Comparison of ENCODE assay signal across 9 cellular contexts in genomic region chr7:100837099-100837836, GRCh38. TPM values are rescaled to one million over a fixed set of nuclear protein-coding genes. Genes with fewer than 3 reads are reported as not detected.
A peak's percentile ranks its signal among the peaks of the same experiment; 100 is the strongest.
DNase-seq lines count a peak whose midpoint lies in the region; TF ChIP-seq lines count a peak whose summit lies in the region.
"Had no signal": no experiment of that assay in that cellular context is flagged by ENCODE, and none has a peak within 500 bp of the region (broad histone marks: within the 10 kb centered on the region; RNA-seq: fewer than 3 reads in every experiment).

No MANE protein-coding gene starts in this region.

- H3K4me3 ChIP-seq in SK-N-SH (ENCODE audit: low read depth in 2 of 2, low read length in 1 of 2), result no peak overlapping the region
- H3K4me3 ChIP-seq in osteoblast (ENCODE audit: insufficient read depth, low read length), result peak overlapping the region; percentile 66
- peak overlapping the region; percentile 40 for H3K4me3 ChIP-seq in suprapubic skin

- TF ChIP-seq RAD21 in Ishikawa (IDR thresholded peaks at IDR 0.05; ENCODE audit: low read depth), result no peak
- TF ChIP-seq RAD21 in SK-N-SH (IDR thresholded peaks at IDR 0.05; ENCODE audit: low read length), result no peak

- H3K36me3 Mint-ChIP-seq in activated naive CD8-positive, alpha-beta T cell treated with anti-CD3 and anti-CD28 coated beads for 36 hours, result peaks cover 1% of the 10 kb centered on the region

- H3K27ac ChIP-seq in SK-N-SH (ENCODE audit: low read depth in 2 of 2, low read length in 1 of 2) (no peak overlapping the region; a peak in 1 of 4 replicates), osteoblast (ENCODE audit: low read depth, low read length) (peak overlapping the region; percentile 72), suprapubic skin (peak overlapping the region; percentile 80)
- H3K27ac ChIP-seq: C4-2B had no signal

- H2AFZ ChIP-seq in SK-N-SH (ENCODE audit: low read depth), result peak overlapping the region; percentile 64; the same call in 1 of the 2 replicates
- peak overlapping the region; percentile 96 for H2AFZ ChIP-seq in osteoblast (ENCODE audit: low read length)

- TF ChIP-seq CTCF in SK-N-SH (IDR thresholded peaks at IDR 0.05) (no peak), osteoblast (IDR thresholded peaks at IDR 0.05; ENCODE audit: extremely low read depth, low read depth, low read length) (no peak), suprapubic skin (IDR thresholded peaks at IDR 0.05) (no peak)

- no peak overlapping the region for H3K4me2 ChIP-seq in SK-N-SH
- H3K4me2 ChIP-seq in osteoblast (ENCODE audit: insufficient read depth, low read length), result peak overlapping the region; percentile 86

- peak overlapping the region; percentile 7; the same call in 1 of the 2 replicates for H3K9ac ChIP-seq in SK-N-SH

- 62% methylated on average over 37 of the region's 37 CpGs for WGBS in SK-N-SH (ENCODE audit: low lambda C conversion rate)
- WGBS in suprapubic skin, result 2% methylated on average over 37 of the region's 37 CpGs

- H3K4me3 Mint-ChIP-seq in activated naive CD8-positive, alpha-beta T cell treated with anti-CD3 and anti-CD28 coated beads for 36 hours, result peak overlapping the region; percentile 68

- H3K9me3 ChIP-seq in SK-N-SH (no peaks in the 10 kb centered on the region), osteoblast (ENCODE audit: low read depth, low read length) (no peaks in the 10 kb centered on the region), suprapubic skin (no peaks in the 10 kb centered on the region)

- H3K9me2 ChIP-seq in SK-N-SH, result no peaks in the 10 kb centered on the region

- no peaks in the 10 kb centered on the region for H4K20me1 ChIP-seq in SK-N-SH (ENCODE audit: insufficient read depth)
- no peaks in the 10 kb centered on the region for H4K20me1 ChIP-seq in osteoblast (ENCODE audit: insufficient read depth, low read length)

- no peak for TF ChIP-seq POLR2A in suprapubic skin (IDR thresholded peaks at IDR 0.05)

- POLR2A ChIA-PET in SK-N-SH (lab: Yijun Ruan, JAX), result no interaction called here

- H3K27ac Mint-ChIP-seq in activated naive CD8-positive, alpha-beta T cell treated with anti-CD3 and anti-CD28 coated beads for 36 hours, result peak overlapping the region; percentile 82

- no peaks in the 10 kb centered on the region for H3K27me3 ChIP-seq in SK-N-SH (ENCODE audit: insufficient read depth)
- H3K27me3 ChIP-seq in osteoblast (ENCODE audit: insufficient read depth, low read length), result no peaks in the 10 kb centered on the region
- H3K27me3 ChIP-seq in suprapubic skin, result no peaks in the 10 kb centered on the region

- TF ChIP-seq EP300 in Ishikawa (IDR thresholded peaks at IDR 0.05; ENCODE audit: borderline replicate concordance) (peak; percentile 21; the same call in 1 of the 2 replicates), SK-N-SH (IDR thresholded peaks at IDR 0.05; ENCODE audit: borderline replicate concordance in 1 of 2, low read depth in 1 of 2, low read length in 1 of 2) (no peak), suprapubic skin (IDR thresholded peaks at IDR 0.05) (no peak)

- H3K79me2 ChIP-seq in SK-N-SH (ENCODE audit: insufficient read depth) (no peaks in the 10 kb centered on the region), osteoblast (ENCODE audit: insufficient read depth, low read length) (no peaks in the 10 kb centered on the region)

- H3K4me1 Mint-ChIP-seq in activated naive CD8-positive, alpha-beta T cell treated with anti-CD3 and anti-CD28 coated beads for 36 hours, result peaks cover 6% of the 10 kb centered on the region

- no peaks in the 10 kb centered on the region for H3F3A ChIP-seq in SK-N-SH (replicated peaks; ENCODE audit: insufficient read depth)

- H3K36me3 ChIP-seq in SK-N-SH (replicated peaks in 1 of 2; ENCODE audit: control insufficient read depth in 1 of 2, insufficient read depth in 2 of 2, low read length in 1 of 2) (no peaks in the 10 kb centered on the region), osteoblast (ENCODE audit: insufficient read depth, low read length) (no peaks in the 10 kb centered on the region), suprapubic skin (no peaks in the 10 kb centered on the region)

- H3K27me3 Mint-ChIP-seq in activated naive CD8-positive, alpha-beta T cell treated with anti-CD3 and anti-CD28 coated beads for 36 hours, result no peaks in the 10 kb centered on the region

- H3K4me1 ChIP-seq in SK-N-SH (ENCODE audit: control insufficient read depth in 1 of 2, insufficient read depth in 2 of 2, low read depth in 1 of 2, low read length in 1 of 2) (no peaks in the 10 kb centered on the region), osteoblast (ENCODE audit: insufficient read depth, low read length) (peaks cover 4% of the 10 kb centered on the region), suprapubic skin (peaks cover 19% of the 10 kb centered on the region)

- H3K9me3 Mint-ChIP-seq in activated naive CD8-positive, alpha-beta T cell treated with anti-CD3 and anti-CD28 coated beads for 36 hours, result no peaks in the 10 kb centered on the region

- peak; percentile 86 to 91 for DNase-seq in NCI-H2081 (lab: John Stamatoyannopoulos, UW)
- DNase-seq in NCI-H2081 treated with DMSO at 0.1 percent for 48 hours (lab: John Stamatoyannopoulos, UW), result no peak
- DNase-seq in SK-N-SH, result peak; percentile 81
- peak; percentile 74 for DNase-seq in activated naive CD8-positive, alpha-beta T cell treated with anti-CD3 and anti-CD28 coated beads for 36 hours
- peak; percentile 85 to 98 (median 94) for DNase-seq in head of caudate nucleus
- peak; percentile 97 for DNase-seq in osteoblast (ENCODE audit: insufficient read length, low spot score, missing footprints)
- peak; percentile 95 for DNase-seq in suprapubic skin (ENCODE audit: low spot score in 2 of 2)

- CTCF ChIA-PET in SK-N-SH (lab: Yijun Ruan, JAX), result interaction anchor here (1.0 to 2.7 kb wide), 3 partner anchors 9 to 38 kb away, joined by 3 to 22 read pairs (median 4); partner anchors contain the start of gene SLC12A9

- intact Hi-C loops in head of caudate nucleus (cut with DNase I), result loop anchor here (5.0 kb wide), 1 partner anchor 35 kb away; no protein-coding TSS in a partner anchor

TF ChIP-seq in Ishikawa, 13 proteins besides CTCF, POLR2A, EP300 and RAD21 (continues in another document):
- TF ChIP-seq YY1 (IDR thresholded peaks at IDR 0.05; ENCODE audit: low read depth) (peak; percentile 99), USF1 (IDR thresholded peaks at IDR 0.05) (peak; percentile 98), TCF12 (IDR thresholded peaks at IDR 0.05; ENCODE audit: low read depth) (peak; percentile 67), FOXM1 (IDR thresholded peaks at IDR 0.05; ENCODE audit: borderline replicate concordance, low read depth) (no peak), TAF1 (IDR thresholded peaks at IDR 0.05; ENCODE audit: low read depth) (peak; percentile 77)

TF ChIP-seq in SK-N-SH, 30 proteins besides CTCF, POLR2A, EP300 and RAD21 (continues in another document):
- TF ChIP-seq GATA2 (CRISPR knock-in tag; IDR thresholded peaks at IDR 0.05) (no peak), ELF1 (IDR thresholded peaks at IDR 0.05) (0 out of 2 replicates have a peak, but pooled peaks have one; percentile 29), FOXM1 (IDR thresholded peaks at IDR 0.05; ENCODE audit: low read depth) (no peak), RXRA (IDR thresholded peaks at IDR 0.05; ENCODE audit: borderline replicate concordance, low read depth) (no peak), TCF12 (IDR thresholded peaks at IDR 0.05) (no peak), USF2 (IDR thresholded peaks at IDR 0.05; ENCODE audit: borderline replicate concordance, low read depth, low read length) (no peak; the same call in 1 of the 2 replicates), YY1 (IDR thresholded peaks at IDR 0.05; ENCODE audit: low read depth) (peak; percentile 96), GABPA (IDR thresholded peaks at IDR 0.05; ENCODE audit: low read depth) (0 out of 2 replicates have a peak, but pooled peaks have one; percentile 26)

RNA-seq across cellular contexts. Expression of gene EPHB4, which starts 9.9 kb away (rescaled TPM):
- polyA plus RNA-seq in SK-N-SH (2012; rRNA removed), result 51.1 and 64.4 TPM in 2 replicates
- polyA plus RNA-seq in SK-N-SH (2012; cell fraction: cytosol; rRNA removed), result 41.3 and 47.7 TPM in 2 replicates
- 150 and 187 TPM in 2 replicates for polyA plus RNA-seq in SK-N-SH (2012; cell fraction: nucleus; rRNA removed)
- 1 to 10 TPM; 2.5 to 2.9 TPM for total RNA-seq in activated naive CD8-positive, alpha-beta T cell treated with anti-CD3 and anti-CD28 coated beads for 36 hours
- 41.8 and 47.0 TPM in 2 replicates for total RNA-seq in osteoblast
- total RNA-seq in suprapubic skin, result 10 to 100 TPM; 58.1 to 84.6 (median 81.6) TPM

RNA-seq across cellular contexts. Expression of gene SLC12A9, which starts 15.2 kb away (rescaled TPM):
- polyA plus RNA-seq in SK-N-SH (2012; rRNA removed), result 29.7 and 31.0 TPM in 2 replicates
- polyA plus RNA-seq in SK-N-SH (2012; cell fraction: cytosol; rRNA removed), result 8.1 and 13.3 TPM in 2 replicates
- 121 and 122 TPM in 2 replicates for polyA plus RNA-seq in SK-N-SH (2012; cell fraction: nucleus; rRNA removed)
- total RNA-seq in activated naive CD8-positive, alpha-beta T cell treated with anti-CD3 and anti-CD28 coated beads for 36 hours, result 10 to 100 TPM; 13.4 to 14.6 TPM
- total RNA-seq in osteoblast (19.5 and 20.0 TPM in 2 replicates), suprapubic skin (10 to 100 TPM; 22.5 to 33.8 (median 26.4) TPM)

RNA-seq across cellular contexts. Expression of gene TRIP6, which starts 29.9 kb away (rescaled TPM):
- polyA plus RNA-seq in SK-N-SH (2012; rRNA removed), result 6.4 and 6.5 TPM in 2 replicates
- 3.4 and 6.2 TPM in 2 replicates for polyA plus RNA-seq in SK-N-SH (2012; cell fraction: cytosol; rRNA removed)
- polyA plus RNA-seq in SK-N-SH (2012; cell fraction: nucleus; rRNA removed), result 19.7 and 20.9 TPM in 2 replicates
- 10 to 100 TPM; 44.2 to 45.1 TPM for total RNA-seq in activated naive CD8-positive, alpha-beta T cell treated with anti-CD3 and anti-CD28 coated beads for 36 hours
- total RNA-seq in osteoblast (115 TPM in 2 replicates), suprapubic skin (100 to 1,000 TPM in 1 of 4 donors, 10 to 100 TPM in 3; 66.3 to 113 (median 80.7) TPM)

RNA-seq across cellular contexts. Expression of gene SRRT, which starts 37.6 kb away (rescaled TPM):
- polyA plus RNA-seq in SK-N-SH (2012; rRNA removed), result 76.5 and 92.7 TPM in 2 replicates
- polyA plus RNA-seq in SK-N-SH (2012; cell fraction: cytosol; rRNA removed), result 35.5 and 44.4 TPM in 2 replicates
- 460 and 556 TPM in 2 replicates for polyA plus RNA-seq in SK-N-SH (2012; cell fraction: nucleus; rRNA removed)
- 100 to 1,000 TPM; 296 to 297 TPM for total RNA-seq in activated naive CD8-positive, alpha-beta T cell treated with anti-CD3 and anti-CD28 coated beads for 36 hours
- total RNA-seq in osteoblast (31.2 and 42.0 TPM in 2 replicates), suprapubic skin (100 to 1,000 TPM in 2 of 4 donors, 10 to 100 TPM in 2; 62.8 to 163 (median 92.8) TPM)

RNA-seq across cellular contexts. Expression of gene UFSP1, which starts 52.2 kb away (rescaled TPM):
- 4.5 and 5.6 TPM in 2 replicates for polyA plus RNA-seq in SK-N-SH (2012; rRNA removed)
- polyA plus RNA-seq in SK-N-SH (2012; cell fraction: cytosol; rRNA removed), result 2.4 and 3.4 TPM in 2 replicates
- polyA plus RNA-seq in SK-N-SH (2012; cell fraction: nucleus; rRNA removed), result 5.8 and 8.4 TPM in 2 replicates
- total RNA-seq in activated naive CD8-positive, alpha-beta T cell treated with anti-CD3 and anti-CD28 coated beads for 36 hours, result 1 to 10 TPM; 1.7 to 2.3 TPM
- 4.7 and 5.8 TPM in 2 replicates for total RNA-seq in osteoblast
- 1 to 10 TPM; 1.1 to 2.3 (median 1.7) TPM for total RNA-seq in suprapubic skin

Comparison
In these comparisons a context has a peak if more than half of its experiments do, and no peak if none do; other contexts are left out.
1. H3K27ac ChIP-seq: peak in osteoblast (single experiment) and suprapubic skin (single experiment); none in SK-N-SH (0 of 2).
2. H3K4me3 ChIP-seq: peak in osteoblast (single experiment) and suprapubic skin (single experiment); none in SK-N-SH (0 of 2).
3. RNA of gene EPHB4, which starts 9.9 kb away (total RNA-seq): 58.1 to 84.6 TPM in suprapubic skin and 41.8 to 47.0 TPM in osteoblast; 2.5 to 2.9 TPM in activated naive CD8-positive, alpha-beta T cell treated with anti-CD3 and anti-CD28 coated beads for 36 hours; every median in the first group is over 10 times any median in the second.